Comparison of ENCODE assay signal across 21 cellular contexts in the genomic region with DNA sequence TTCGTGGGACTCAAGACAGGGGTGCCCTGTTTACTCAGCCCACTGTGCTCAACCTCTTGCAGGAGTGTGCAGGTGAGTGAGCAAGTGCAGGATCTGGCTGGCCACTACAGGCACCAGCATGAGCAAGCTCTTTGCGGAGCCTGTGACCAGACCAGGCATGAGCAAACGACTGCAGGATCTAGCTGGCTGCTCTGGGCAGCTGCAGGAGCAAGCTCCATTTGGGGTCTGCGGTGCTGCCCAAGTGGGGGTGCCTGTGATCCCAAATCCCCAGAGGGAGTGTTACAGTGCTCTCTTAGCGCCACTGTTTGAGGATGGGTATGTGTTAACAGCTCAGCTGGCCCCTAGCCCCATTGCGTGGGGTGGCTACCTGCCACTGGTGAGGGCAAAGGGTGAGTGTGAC. TPM values are rescaled to one million over a fixed set of nuclear protein-coding genes. Genes with fewer than 3 reads are reported as not detected.
"Had no signal": no experiment of that assay in that cellular context is flagged by ENCODE, and none has a peak within 500 bp of the region (broad histone marks: within the 10 kb centered on the region; RNA-seq: fewer than 3 reads in every experiment).

No MANE protein-coding gene starts in this region.

- H3K4me3 Mint-ChIP-seq: activated B cell treated with CpG ODN at 0.5 μM for 24 hours; activated T-helper 1 cell treated with anti-CD3 and anti-CD28 coated beads, Interleukin-12 subunit alpha, Interleukin-12 subunit beta, Interleukin-2, Interleukin-4 antibody, amounts not matched to agents 30 ng/mL and 10 ng/mL and 1 ng/mL, durations not matched to agents 14 hours and 24 hours and 36 hours; mesothelial cell of epicardium had no signal

- H3K27ac ChIP-seq: breast epithelium, foreskin keratinocyte, prostate gland, spleen, thoracic aorta, upper lobe of right lung had no signal

- DNase-seq: activated B cell treated with CpG ODN at 0.5 μM for 24 hours; activated CD4-positive, alpha-beta T cell treated with anti-CD3 and anti-CD28 coated beads for 4 hours; activated CD4-positive, alpha-beta T cell treated with anti-CD3 and anti-CD28 coated beads, Interleukin-2, amount 50 U/mL, for 48 hours; erythroblast; foreskin keratinocyte; naive thymus-derived CD8-positive, alpha-beta T cell; spleen; stimulated activated CD4-positive, alpha-beta T cell treated with anti-CD3 and anti-CD28 coated beads, Interleukin-4, amount 100 ng/mL, for 1 hour; stimulated activated naive CD4-positive, alpha-beta T cell treated with Interleukin-2 at 50 U/mL for 16 hours; T-helper 1 cell; upper lobe of right lung had no signal

- H3K9me3 ChIP-seq: breast epithelium, prostate gland, thoracic aorta, upper lobe of right lung had no signal

- H3K4me3 ChIP-seq: breast epithelium, prostate gland, spleen, thoracic aorta, upper lobe of right lung had no signal

- H3K9me3 Mint-ChIP-seq: activated B cell treated with CpG ODN at 0.5 μM for 24 hours; activated naive CD4-positive, alpha-beta T cell treated with anti-CD3 and anti-CD28 coated beads, Interleukin-2, amount 50 U/mL, for 72 hours had no signal

- H3K27ac Mint-ChIP-seq: activated B cell treated with CpG ODN at 0.5 μM for 24 hours; activated naive CD4-positive, alpha-beta T cell treated with anti-CD3 and anti-CD28 coated beads, Interleukin-2, amount 50 U/mL, for 72 hours; activated T-helper 1 cell treated with anti-CD3 and anti-CD28 coated beads, Interleukin-12 subunit alpha, Interleukin-12 subunit beta, Interleukin-2, Interleukin-4 antibody, amounts not matched to agents 30 ng/mL and 10 ng/mL and 1 ng/mL, durations not matched to agents 14 hours and 24 hours and 36 hours; mesothelial cell of epicardium had no signal

- H3K4me1 ChIP-seq: breast epithelium, foreskin keratinocyte, prostate gland had no signal

- H3K36me3 Mint-ChIP-seq: mesothelial cell of epicardium had no signal

- H3K36me3 ChIP-seq: breast epithelium, prostate gland, thoracic aorta, upper lobe of right lung had no signal

- ATAC-seq: foreskin keratinocyte; left lobe of liver; naive thymus-derived CD8-positive, alpha-beta T cell; upper lobe of right lung had no signal

RNA-seq across cellular contexts. Expression of a gene that starts 2.4 kb away (rescaled TPM):
- total RNA-seq: fibroblast of lung, glomerular endothelial cell, lung microvascular endothelial cell had no signal
